In the genomic region with DNA sequence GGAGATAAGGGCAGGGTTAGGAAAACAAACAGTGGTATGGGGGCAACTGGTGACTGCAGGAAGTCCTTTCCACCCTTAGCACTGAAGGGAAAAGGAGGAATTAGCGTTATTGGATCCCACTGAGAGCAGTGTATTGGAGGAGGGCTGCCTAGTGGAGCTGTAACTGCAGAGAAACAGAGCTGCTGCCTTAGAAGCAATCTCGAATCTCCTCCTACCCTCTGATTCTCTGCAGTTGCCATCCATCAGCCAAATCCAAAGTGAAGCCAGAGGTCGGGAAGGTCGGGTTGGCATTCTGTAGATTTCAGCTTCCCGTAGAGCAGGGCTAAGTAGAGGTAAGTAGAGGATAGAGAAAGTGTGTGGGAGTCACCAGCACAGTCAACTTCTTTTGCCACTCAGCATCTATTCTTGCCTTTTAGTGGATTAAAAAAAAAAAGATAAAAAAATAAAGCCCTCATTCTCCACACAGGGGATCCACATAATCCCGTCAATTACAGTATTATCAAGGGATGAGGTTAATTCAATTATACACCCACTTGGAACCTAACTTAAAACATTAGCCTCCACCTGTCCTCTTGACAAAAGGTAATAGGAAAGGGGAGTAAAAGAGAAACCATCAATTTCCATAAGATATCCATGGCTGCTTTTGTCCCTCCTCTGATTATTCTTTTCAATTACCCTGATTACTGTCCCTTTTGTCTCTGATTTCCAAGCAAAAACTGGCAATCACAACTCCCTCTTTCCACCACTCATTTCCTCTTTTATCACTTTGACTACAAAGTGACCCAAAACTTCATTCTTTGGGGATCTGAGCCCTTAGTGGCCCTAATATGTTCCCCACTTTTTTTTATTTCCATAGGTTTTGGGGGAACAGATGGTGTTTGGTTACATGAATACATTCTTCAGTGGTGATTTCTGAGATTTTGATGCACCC, we compare ENCODE assay signal across 34 cellular contexts.
DNase-seq lines count a peak whose midpoint lies in the region; ATAC-seq and TF ChIP-seq lines count a peak whose summit lies in the region.
"Had no signal": no experiment of that assay in that cellular context is flagged by ENCODE, and none has a peak within 500 bp of the region (broad histone marks: within the 10 kb centered on the region; RNA-seq: fewer than 3 reads in every experiment).

No MANE protein-coding gene starts in this region.

- no peak overlapping the region for H3K9ac ChIP-seq in neural progenitor cell

- H3K4me1 ChIP-seq in neural progenitor cell (peaks cover 12% of the 10 kb centered on the region), prostate gland (replicated peaks) (no peaks in the 10 kb centered on the region)
- H3K4me1 ChIP-seq: breast epithelium, left ventricle myocardium inferior, uterus had no signal

- peak overlapping the region; percentile 15 for H3K27ac ChIP-seq in neural progenitor cell
- H3K27ac ChIP-seq in prostate gland, result no peak overlapping the region
- H3K27ac ChIP-seq: breast epithelium, epithelial cell of prostate, left ventricle myocardium inferior, PC-9, thoracic aorta, uterus had no signal

- intact Hi-C loops in prostate gland (cut with DNase I), result no loop called here

- no peaks in the 10 kb centered on the region for H3K79me2 ChIP-seq in neural progenitor cell (ENCODE audit: low read depth)

- H3K27ac Mint-ChIP-seq in WTC11 (peak overlapping the region; percentile 71), neural progenitor cell (no peak overlapping the region)
- H3K27ac Mint-ChIP-seq in naive thymus-derived CD8-positive, alpha-beta T cell, result no peak overlapping the region
- H3K27ac Mint-ChIP-seq: activated B cell treated with CpG ODN at 0.5 μM for 24 hours; activated naive CD8-positive, alpha-beta T cell treated with anti-CD3 and anti-CD28 coated beads for 36 hours; CD14-positive monocyte; progenitor cell of endocrine pancreas; stimulated activated naive CD8-positive, alpha-beta T cell treated with anti-CD3 and anti-CD28 coated beads, Interleukin-15, amount 100 ng/mL, for 72 hours had no signal

- 0 out of 2 replicates have a peak, but pooled peaks cover 5% of the 10 kb centered on the region for H3K36me3 Mint-ChIP-seq in WTC11
- H3K36me3 Mint-ChIP-seq in neural progenitor cell, result peaks cover 10% of the 10 kb centered on the region
- H3K36me3 Mint-ChIP-seq in naive thymus-derived CD8-positive, alpha-beta T cell, result peaks cover 0 to 31% (median 5%) of the 10 kb centered on the region in 3 donors
- H3K36me3 Mint-ChIP-seq: CD14-positive monocyte had no signal

- H3K4me2 ChIP-seq in neural progenitor cell, result peak overlapping the region; percentile 3
- H3K4me2 ChIP-seq: PC-9 had no signal

- H3K9me3 Mint-ChIP-seq in WTC11, result peaks cover 38% of the 10 kb centered on the region
- H3K9me3 Mint-ChIP-seq in neural progenitor cell, result peaks cover 55% of the 10 kb centered on the region
- peaks cover 5 to 44% (median 23%) of the 10 kb centered on the region in 9 donors for H3K9me3 Mint-ChIP-seq in naive thymus-derived CD8-positive, alpha-beta T cell

- TF ChIP-seq CTCF in WTC11 (IDR thresholded peaks at IDR 0.05) (no peak), neural progenitor cell (IDR thresholded peaks at IDR 0.05) (no peak), prostate gland (IDR thresholded peaks at IDR 0.05) (no peak)

- H3K4me3 ChIP-seq in neural progenitor cell (no peak overlapping the region), prostate gland (no peak overlapping the region)
- H3K4me3 ChIP-seq: breast epithelium, left ventricle myocardium inferior, PC-9, thoracic aorta, uterus had no signal

- 41% methylated on average over 6 of the region's 6 CpGs for WGBS in prostate gland

- H3K36me3 ChIP-seq in neural progenitor cell (no peaks in the 10 kb centered on the region), prostate gland (no peaks in the 10 kb centered on the region)
- H3K36me3 ChIP-seq: breast epithelium, left ventricle myocardium inferior, thoracic aorta, uterus had no signal

- H4K20me1 ChIP-seq in neural progenitor cell (ENCODE audit: low read depth), result no peaks in the 10 kb centered on the region

- DNase-seq in NCI-H1417 (lab: John Stamatoyannopoulos, UW) (peak in 2 of 3 experiments; percentile 27 to 71), NCI-H1417 treated with DMSO at 0.1 percent for 48 hours (lab: John Stamatoyannopoulos, UW) (no peak), NCI-H524 (lab: John Stamatoyannopoulos, UW) (peak; percentile 43 to 77), WTC11 (ENCODE audit: low spot score) (no peak), neural progenitor cell (ENCODE audit: low spot score) (peak; percentile 88), prostate gland (ENCODE audit: low spot score) (no peak)
- DNase-seq in activated CD4-positive, CD25-positive, alpha-beta regulatory T cell treated with anti-CD3 and anti-CD28 coated beads, Interleukin-2, amount 50 U/mL, for 72 hours, result no peak
- DNase-seq in naive thymus-derived CD8-positive, alpha-beta T cell, result no peak
- DNase-seq: 8988T; activated B cell treated with CpG ODN at 0.5 μM for 24 hours; activated CD4-positive, alpha-beta T cell treated with anti-CD3 and anti-CD28 coated beads, Interleukin-2, amount 50 U/mL, for 1 hour; activated gamma-delta T cell; activated naive CD8-positive, alpha-beta T cell treated with anti-CD3 and anti-CD28 coated beads for 36 hours; activated T-cell treated with anti-CD3 and anti-CD28 coated beads, Interleukin-2, amount 50 U/mL, for 4 hours; anterior cingulate cortex; DND-41; effector CD8-positive, alpha-beta T cell; hypothalamus; left ventricle myocardium inferior; mesenchymal stem cell; NCI-H187 treated with DMSO at 0.1 percent for 48 hours; NCI-H226; NK-92 treated with Interleukin-12 subunit alpha and Interleukin-12 subunit beta, amount 100 ng/mL, for 24 hours; PC-9; stimulated activated naive CD8-positive, alpha-beta T cell treated with anti-CD3 and anti-CD28 coated beads, Interleukin-15, amount 100 ng/mL, for 72 hours; SW 1271; uterus had no signal

- POLR2A ChIA-PET in WTC11 (lab: Charles Lee), result no interaction called here
- POLR2A ChIA-PET in naive thymus-derived CD8-positive, alpha-beta T cell (lab: Charles Lee), result no interaction called here

- H2AFZ ChIP-seq in neural progenitor cell (replicated peaks), result no peak overlapping the region
- H2AFZ ChIP-seq: PC-9 had no signal

- H3K4me3 Mint-ChIP-seq in WTC11, result no peak overlapping the region
- H3K4me3 Mint-ChIP-seq in neural progenitor cell, result no peak overlapping the region
- no peak overlapping the region for H3K4me3 Mint-ChIP-seq in naive thymus-derived CD8-positive, alpha-beta T cell
- H3K4me3 Mint-ChIP-seq: activated B cell treated with CpG ODN at 0.5 μM for 24 hours; activated naive CD8-positive, alpha-beta T cell treated with anti-CD3 and anti-CD28 coated beads for 36 hours; activated T-cell treated with anti-CD3 and anti-CD28 coated beads, Interleukin-2, amount 50 U/mL, for 4 hours; CD14-positive monocyte; stimulated activated naive CD8-positive, alpha-beta T cell treated with anti-CD3 and anti-CD28 coated beads, Interleukin-15, amount 100 ng/mL, for 72 hours had no signal

- H3K4me1 Mint-ChIP-seq in WTC11 (peaks cover 8% of the 10 kb centered on the region), neural progenitor cell (peaks cover 16% of the 10 kb centered on the region)
- no peaks in the 10 kb centered on the region for H3K4me1 Mint-ChIP-seq in naive thymus-derived CD8-positive, alpha-beta T cell
- H3K4me1 Mint-ChIP-seq: activated B cell treated with CpG ODN at 0.5 μM for 24 hours; activated naive CD8-positive, alpha-beta T cell treated with anti-CD3 and anti-CD28 coated beads for 36 hours; CD14-positive monocyte; stimulated activated naive CD8-positive, alpha-beta T cell treated with anti-CD3 and anti-CD28 coated beads, Interleukin-15, amount 100 ng/mL, for 72 hours had no signal

- no peaks in the 10 kb centered on the region for H3K9me3 ChIP-seq in neural progenitor cell (ENCODE audit: low read depth)
- H3K9me3 ChIP-seq in prostate gland, result no peaks in the 10 kb centered on the region
- H3K9me3 ChIP-seq: thoracic aorta, uterus had no signal

- no peaks in the 10 kb centered on the region for H3K27me3 ChIP-seq in neural progenitor cell
- no peaks in the 10 kb centered on the region for H3K27me3 ChIP-seq in prostate gland (replicated peaks; ENCODE audit: insufficient read depth)
- H3K27me3 ChIP-seq: breast epithelium, uterus had no signal

- no peak for TF ChIP-seq POLR2A in prostate gland (IDR thresholded peaks at IDR 0.05)

- peaks cover 18% of the 10 kb centered on the region for H3F3A ChIP-seq in neural progenitor cell (ENCODE audit: low read depth)

- CTCF ChIA-PET in WTC11 (lab: Charles Lee), result no interaction called here

- peak; percentile 96 for ATAC-seq in WTC11
- ATAC-seq in naive thymus-derived CD8-positive, alpha-beta T cell, result no peak
- ATAC-seq: activated T-cell treated with anti-CD3 and anti-CD28 coated beads, Interleukin-2, amount 50 U/mL, for 4 hours; Right ventricle myocardium inferior; sciatic nerve; stimulated activated naive CD8-positive, alpha-beta T cell treated with anti-CD3 and anti-CD28 coated beads, Interleukin-15, amount 100 ng/mL, for 72 hours had no signal

- H3K27me3 Mint-ChIP-seq in WTC11 (ENCODE audit: low read depth) (no peaks in the 10 kb centered on the region), neural progenitor cell (ENCODE audit: insufficient read depth, low read depth) (peaks cover 37% of the 10 kb centered on the region)
- H3K27me3 Mint-ChIP-seq in naive thymus-derived CD8-positive, alpha-beta T cell, result peaks cover 14 to 55% (median 18%) of the 10 kb centered on the region in 5 donors

TF ChIP-seq in WTC11, 78 proteins besides CTCF, POLR2A, EP300 and RAD21 (continues in another document):
- TF ChIP-seq STAT6 (CRISPR knock-in tag; conservative IDR thresholded peaks at IDR 0.05; ENCODE audit: low read depth), result no peak

Comparison
In these comparisons a context has a peak if more than half of its experiments do, and no peak if none do; other contexts are left out.
1. DNase-seq: peak in NCI-H1417 (2 of 3), NCI-H524 (2 of 2) and neural progenitor cell (single experiment); none in NCI-H1417 treated with DMSO at 0.1 percent for 48 hours (single experiment), WTC11 (single experiment), activated CD4-positive, CD25-positive, alpha-beta regulatory T cell treated with anti-CD3 and anti-CD28 coated beads, Interleukin-2, amount 50 U/mL, for 72 hours (single experiment), naive thymus-derived CD8-positive, alpha-beta T cell (0 of 10) and prostate gland (single experiment).